10 cellular contexts compared by ENCODE assay signal in genomic region chr11:75557649-75558494, GRCh38. TPM values are rescaled to one million over a fixed set of nuclear protein-coding genes. Genes with fewer than 3 reads are reported as not detected.
DNase-seq lines count a peak whose midpoint lies in the region; ATAC-seq and TF ChIP-seq lines count a peak whose summit lies in the region.
"Had no signal": no experiment of that assay in that cellular context is flagged by ENCODE, and none has a peak within 500 bp of the region (broad histone marks: within the 10 kb centered on the region; RNA-seq: fewer than 3 reads in every experiment).

No MANE protein-coding gene starts in this region.

- intact Hi-C loops in Right ventricle myocardium superior (cut with DNase I), result no loop called here
- intact Hi-C loops in Right ventricle myocardium inferior (cut with DNase I), result no loop called here

- TF ChIP-seq POLR2A in erythroblast (IDR thresholded peaks at IDR 0.05; ENCODE audit: low read length), result no peak

- DNase-seq in Right ventricle myocardium superior (peak; percentile 67), Right ventricle myocardium inferior (ENCODE audit: missing footprints) (no peak), erythroblast (lab: John Stamatoyannopoulos, UW) (peak; percentile 22 to 54), myocyte (ENCODE audit: low read depth) (peak; percentile 89), NCI-H1694 treated with DMSO at 0.1 percent for 48 hours (lab: John Stamatoyannopoulos, UW) (no peak), nucleus accumbens (lab: John Stamatoyannopoulos, UW) (no peak), NCI-H1417 treated with DMSO at 0.1 percent for 48 hours (lab: John Stamatoyannopoulos, UW) (no peak), KBM-7 (no peak)
- DNase-seq: kidney glomerular epithelial cell; stimulated activated CD8-positive, alpha-beta memory T cell treated with anti-CD3 and anti-CD28 coated beads, Interleukin-4, amount 100 ng/mL, for 48 hours had no signal

- in situ Hi-C loops in KBM-7 (cut with MboI; ENCODE audit: low pct_unique_long_range_greater_than_20kb, low sequenced_read_pairs), result no loop called here

- ATAC-seq in Right ventricle myocardium superior (ENCODE audit: poor library complexity), result peak; percentile 6
- ATAC-seq in Right ventricle myocardium inferior, result no peak

RNA-seq across cellular contexts. Expression of gene SERPINH1, which starts 4.2 kb away (rescaled TPM):
- total RNA-seq in Right ventricle myocardium superior (54.0 TPM), Right ventricle myocardium inferior (65.8 TPM), myocyte (902 and 923 TPM in 2 replicates)
- 932 TPM for polyA plus RNA-seq in myocyte (2012)

RNA-seq across cellular contexts. Expression of gene GDPD5, which starts 32.1 kb away (rescaled TPM):
- 6.5 TPM for total RNA-seq in Right ventricle myocardium superior
- total RNA-seq in Right ventricle myocardium inferior, result 7.7 TPM
- total RNA-seq in myocyte, result 16.1 and 18.3 TPM in 2 replicates
- 50.3 TPM for polyA plus RNA-seq in myocyte (2012)

Comparison
In these comparisons a context has a peak if more than half of its experiments do, and no peak if none do; other contexts are left out.
1. DNase-seq: peak in Right ventricle myocardium superior (single experiment), erythroblast (2 of 2) and myocyte (single experiment); none in Right ventricle myocardium inferior (single experiment), NCI-H1694 treated with DMSO at 0.1 percent for 48 hours (single experiment), nucleus accumbens (0 of 56), NCI-H1417 treated with DMSO at 0.1 percent for 48 hours (single experiment) and KBM-7 (single experiment).
2. RNA of gene SERPINH1, which starts 4.2 kb away (total RNA-seq): 902 to 923 TPM in myocyte; 65.8 TPM in Right ventricle myocardium inferior (single experiment) and 54.0 TPM in Right ventricle myocardium superior (single experiment); every median in the first group is over 10 times any median in the second.